Comparison of ENCODE assay signal across 18 cellular contexts in the genomic region with DNA sequence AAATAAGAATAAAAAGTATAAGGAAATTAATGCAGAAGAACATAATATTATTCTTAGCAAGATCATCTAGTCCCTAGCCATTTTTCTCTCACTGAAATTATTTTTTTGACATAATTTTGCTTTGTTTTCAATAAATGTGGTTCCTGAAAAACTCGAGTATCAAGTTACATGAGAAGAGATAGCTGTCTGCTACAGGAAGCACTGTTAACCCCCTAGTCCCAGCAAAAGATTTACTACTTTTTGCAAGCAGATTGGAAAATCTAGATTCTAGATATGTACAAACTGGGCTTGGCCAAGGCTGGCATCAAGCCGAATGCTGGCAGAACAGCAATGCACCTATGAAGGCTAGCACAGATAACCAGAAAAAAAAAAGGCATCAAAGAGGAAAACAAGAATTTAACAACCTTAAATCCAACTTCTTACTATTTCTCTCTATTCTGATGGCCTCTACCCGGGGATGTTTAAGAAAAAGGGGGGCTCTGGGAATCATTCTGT. TPM values are rescaled to one million over a fixed set of nuclear protein-coding genes. Genes with fewer than 3 reads are reported as not detected.
DNase-seq lines count a peak whose midpoint lies in the region; ATAC-seq and TF ChIP-seq lines count a peak whose summit lies in the region.
"Had no signal": no experiment of that assay in that cellular context is flagged by ENCODE, and none has a peak within 500 bp of the region (broad histone marks: within the 10 kb centered on the region; RNA-seq: fewer than 3 reads in every experiment).

No MANE protein-coding gene starts in this region.

- no peak overlapping the region for H2AFZ ChIP-seq in KMS-11 (ENCODE audit: low read depth)
- H2AFZ ChIP-seq: PC-9 had no signal

- CTCF ChIA-PET in activated CD8-positive, alpha-beta memory T cell treated with anti-CD3 and anti-CD28 coated beads, Interleukin-2, amount 10 ng/mL, durations not matched to agents 7 days and 5 days (lab: Charles Lee) = no interaction called here

- TF ChIP-seq POLR2A in prostate gland (IDR thresholded peaks at IDR 0.05) = no peak

- TF ChIP-seq CTCF in KMS-11 (conservative IDR thresholded peaks at IDR 0.05; ENCODE audit: low read depth, low read length) (no peak), choroid plexus epithelial cell (conservative IDR thresholded peaks at IDR 0.05; ENCODE audit: low read depth, low read length) (no peak), prostate gland (IDR thresholded peaks at IDR 0.05) (no peak)

- H3K27ac Mint-ChIP-seq in activated CD8-positive, alpha-beta memory T cell treated with anti-CD3 and anti-CD28 coated beads, Interleukin-2, amount 10 ng/mL, durations not matched to agents 7 days and 5 days = peak overlapping the region; percentile 59

- H3K36me3 ChIP-seq in KMS-11 (ENCODE audit: insufficient read depth) (peaks cover 3% of the 10 kb centered on the region), prostate gland (peaks cover 2 to 13% of the 10 kb centered on the region in 2 donors)
- peaks cover 66% of the 10 kb centered on the region for H3K36me3 ChIP-seq in effector memory CD4-positive, alpha-beta T cell (ENCODE audit: control insufficient read depth, insufficient read depth, low read length)

- H3K9me3 Mint-ChIP-seq in activated CD8-positive, alpha-beta memory T cell treated with anti-CD3 and anti-CD28 coated beads, Interleukin-2, amount 10 ng/mL, durations not matched to agents 7 days and 5 days (ENCODE audit: low read depth) = no peaks in the 10 kb centered on the region

- no peaks in the 10 kb centered on the region for H3K27me3 Mint-ChIP-seq in activated CD8-positive, alpha-beta memory T cell treated with anti-CD3 and anti-CD28 coated beads, Interleukin-2, amount 10 ng/mL, durations not matched to agents 7 days and 5 days

- no peak overlapping the region for H3K9ac ChIP-seq in KMS-11

- H3K4me1 ChIP-seq in KMS-11 (ENCODE audit: low read depth, poor library complexity, severe bottlenecking) = peaks cover 56% of the 10 kb centered on the region
- H3K4me1 ChIP-seq in prostate gland (replicated peaks) = no peaks in the 10 kb centered on the region
- peaks cover 4% of the 10 kb centered on the region for H3K4me1 ChIP-seq in effector memory CD4-positive, alpha-beta T cell (ENCODE audit: control insufficient read depth, insufficient read depth, low read length, poor library complexity, severe bottlenecking)
- H3K4me1 ChIP-seq: sigmoid colon had no signal

- no peak overlapping the region for H3K4me3 ChIP-seq in KMS-11 (IDR thresholded peaks at IDR 0.05; ENCODE audit: insufficient read depth, low read depth, low read length)
- H3K4me3 ChIP-seq in choroid plexus epithelial cell (ENCODE audit: low read depth, low read length) = no peak overlapping the region
- H3K4me3 ChIP-seq in prostate gland = no peak overlapping the region
- H3K4me3 ChIP-seq in effector memory CD4-positive, alpha-beta T cell (ENCODE audit: insufficient read depth, low read depth, low read length, poor library complexity, severe bottlenecking) = no peak overlapping the region
- H3K4me3 ChIP-seq: PC-9, sigmoid colon, SJSA1 had no signal

- intact Hi-C loops in prostate gland (cut with DNase I) = no loop called here

- no peak for ATAC-seq in activated CD8-positive, alpha-beta memory T cell treated with anti-CD3 and anti-CD28 coated beads, Interleukin-2, amount 10 ng/mL, durations not matched to agents 7 days and 5 days

- H4K20me1 ChIP-seq in KMS-11 (ENCODE audit: insufficient read depth) = no peaks in the 10 kb centered on the region

- no peak overlapping the region for H3K27ac ChIP-seq in KMS-11
- peak overlapping the region in 1 of 2 donors; percentile 27 for H3K27ac ChIP-seq in prostate gland
- no peak overlapping the region for H3K27ac ChIP-seq in effector memory CD4-positive, alpha-beta T cell (ENCODE audit: insufficient read depth, low read length, poor library complexity, severe bottlenecking)
- H3K27ac ChIP-seq: sigmoid colon, SJSA1 had no signal

- peaks cover 21% of the 10 kb centered on the region for H3K4me1 Mint-ChIP-seq in activated CD8-positive, alpha-beta memory T cell treated with anti-CD3 and anti-CD28 coated beads, Interleukin-2, amount 10 ng/mL, durations not matched to agents 7 days and 5 days

- DNase-seq in activated CD8-positive, alpha-beta memory T cell treated with anti-CD3 and anti-CD28 coated beads, Interleukin-2, amount 10 ng/mL, durations not matched to agents 7 days and 5 days = no peak
- no peak for DNase-seq in activated CD8-positive, alpha-beta memory T cell treated with anti-CD3 and anti-CD28 coated beads for 24 hours
- peak; percentile 56 for DNase-seq in choroid plexus epithelial cell (ENCODE audit: low read depth)
- peak; percentile 24 for DNase-seq in prostate gland (ENCODE audit: low spot score)
- DNase-seq in GM03348 (ENCODE audit: low spot score) = no peak
- no peak for DNase-seq in T1000 (lab: John Stamatoyannopoulos, UW)
- no peak for DNase-seq in effector memory CD4-positive, alpha-beta T cell
- DNase-seq: activated gamma-delta T cell treated with Interleukin-2 at 50 U/mL for 16 hours, EL, MV-4-11, NCI-H2081, NCI-H82, PC-9, sigmoid colon had no signal

- H3K27me3 ChIP-seq in KMS-11 (ENCODE audit: insufficient read depth, low read depth) (no peaks in the 10 kb centered on the region), prostate gland (replicated peaks; ENCODE audit: insufficient read depth) (no peaks in the 10 kb centered on the region)
- H3K27me3 ChIP-seq in effector memory CD4-positive, alpha-beta T cell (replicated peaks; ENCODE audit: control insufficient read depth, insufficient read depth, low read length, poor library complexity, severe bottlenecking) = no peaks in the 10 kb centered on the region
- H3K27me3 ChIP-seq: sigmoid colon, SJSA1 had no signal

- no peak overlapping the region for H3K4me3 Mint-ChIP-seq in activated CD8-positive, alpha-beta memory T cell treated with anti-CD3 and anti-CD28 coated beads, Interleukin-2, amount 10 ng/mL, durations not matched to agents 7 days and 5 days

- peaks cover 60% of the 10 kb centered on the region for H3K36me3 Mint-ChIP-seq in activated CD8-positive, alpha-beta memory T cell treated with anti-CD3 and anti-CD28 coated beads, Interleukin-2, amount 10 ng/mL, durations not matched to agents 7 days and 5 days

- 21% methylated on average over 3 of the region's 3 CpGs for WGBS in prostate gland

- peak overlapping the region; percentile 7 for H3K4me2 ChIP-seq in KMS-11
- H3K4me2 ChIP-seq: PC-9 had no signal

- no peaks in the 10 kb centered on the region for H3K79me2 ChIP-seq in KMS-11 (ENCODE audit: insufficient read depth, low read depth)

- H3K9me3 ChIP-seq in prostate gland = no peaks in the 10 kb centered on the region
- no peaks in the 10 kb centered on the region for H3K9me3 ChIP-seq in effector memory CD4-positive, alpha-beta T cell (ENCODE audit: control insufficient read depth, low read length)
- H3K9me3 ChIP-seq: sigmoid colon, SJSA1 had no signal

RNA-seq across cellular contexts. Expression of a gene that starts 21.9 kb away (rescaled TPM):
- 10 to 100 TPM; 16.3 to 20.0 TPM for total RNA-seq in activated CD8-positive, alpha-beta memory T cell treated with anti-CD3 and anti-CD28 coated beads, Interleukin-2, amount 10 ng/mL, durations not matched to agents 7 days and 5 days
- 10 to 100 TPM; 39.4 to 51.9 TPM for total RNA-seq in prostate gland

RNA-seq across cellular contexts. Expression of a gene that starts 44.8 kb away (rescaled TPM):
- total RNA-seq in activated CD8-positive, alpha-beta memory T cell treated with anti-CD3 and anti-CD28 coated beads, Interleukin-2, amount 10 ng/mL, durations not matched to agents 7 days and 5 days = under 1 TPM in 1 of 2 experiments, not detected in 1; 0.38 TPM
- 1 to 10 TPM in 1 of 2 donors, not detected in 1; 1.6 TPM for total RNA-seq in prostate gland
- total RNA-seq: astrocyte, fibroblast of villous mesenchyme had no signal

RNA-seq across cellular contexts. Expression of a gene that starts 49.9 kb away (rescaled TPM):
- 10 to 100 TPM; 44.9 to 46.7 TPM for total RNA-seq in activated CD8-positive, alpha-beta memory T cell treated with anti-CD3 and anti-CD28 coated beads, Interleukin-2, amount 10 ng/mL, durations not matched to agents 7 days and 5 days
- 100 to 1,000 TPM in 1 of 2 donors, 10 to 100 TPM in 1; 44.0 to 112 TPM for total RNA-seq in prostate gland

Comparison
In these comparisons a context has a peak if more than half of its experiments do, and no peak if none do; other contexts are left out.
1. DNase-seq: peak in choroid plexus epithelial cell (single experiment) and prostate gland (single experiment); none in activated CD8-positive, alpha-beta memory T cell treated with anti-CD3 and anti-CD28 coated beads, Interleukin-2, amount 10 ng/mL, durations not matched to agents 7 days and 5 days (single experiment), activated CD8-positive, alpha-beta memory T cell treated with anti-CD3 and anti-CD28 coated beads for 24 hours (single experiment), GM03348 (single experiment), T1000 (single experiment) and effector memory CD4-positive, alpha-beta T cell (0 of 3).